In genomic region chr21:41602511-41602910, GRCh38 we compare ENCODE assay signal across 29 cellular contexts.
"Had no signal": no experiment of that assay in that cellular context is flagged by ENCODE, and none has a peak within 500 bp of the region (broad histone marks: within the 10 kb centered on the region; RNA-seq: fewer than 3 reads in every experiment).

No MANE protein-coding gene starts in this region.

- H3K27ac ChIP-seq: adrenal gland, cardiac muscle cell, coronary artery, gastroesophageal sphincter, parathyroid adenoma, psoas muscle, uterus had no signal

- H3K9me3 ChIP-seq: adrenal gland, gastroesophageal sphincter, psoas muscle, uterus had no signal

- H3K27me3 ChIP-seq: adrenal gland, cardiac muscle cell, uterus had no signal

- H3K9me3 Mint-ChIP-seq: activated CD4-positive, alpha-beta T cell treated with anti-CD3 and anti-CD28 coated beads, Interleukin-2, amount 10 ng/mL, durations not matched to agents 7 days and 5 days; activated CD8-positive, alpha-beta T cell treated with anti-CD3 and anti-CD28 coated beads for 36 hours; activated naive CD4-positive, alpha-beta T cell treated with anti-CD3 and anti-CD28 coated beads for 36 hours; activated naive CD8-positive, alpha-beta T cell treated with anti-CD3 and anti-CD28 coated beads for 36 hours; activated T-cell treated with anti-CD3 and anti-CD28 coated beads, Interleukin-2, amount 50 U/mL, for 4 hours; activated T-helper 2 cell treated with anti-CD3 and anti-CD28 coated beads, Interferon-gamma antibody, Interleukin-2, Interleukin-4, amounts not matched to agents 10 μg/mL and 5 μg/mL and 100 μg/mL, durations not matched to agents 14 hours and 24 hours and 36 hours; effector memory CD8-positive, alpha-beta T cell; immature natural killer cell; naive thymus-derived CD8-positive, alpha-beta T cell; neural crest cell; stimulated activated naive B cell treated with anti-CD40 and anti-IgM and Interleukin-4, amounts not matched to agents 10 μg/mL and 1 μg/mL and 100 μg/mL, for 72 hours; WTC11 had no signal

- DNase-seq: activated CD4-positive, alpha-beta T cell treated with anti-CD3 and anti-CD28 coated beads for 1 hour; activated CD4-positive, alpha-beta T cell treated with anti-CD3 and anti-CD28 coated beads, Interleukin-2, amount 10 ng/mL, durations not matched to agents 7 days and 5 days; activated CD8-positive, alpha-beta T cell treated with anti-CD3 and anti-CD28 coated beads for 36 hours; activated naive CD4-positive, alpha-beta T cell treated with anti-CD3 and anti-CD28 coated beads for 36 hours; activated naive CD8-positive, alpha-beta T cell treated with anti-CD3 and anti-CD28 coated beads for 36 hours; activated T-cell treated with anti-CD3 and anti-CD28 coated beads, Interleukin-2, amount 50 U/mL, for 4 hours; adrenal gland; effector memory CD8-positive, alpha-beta T cell; hypothalamus; immature natural killer cell; mesenchymal stem cell; naive thymus-derived CD8-positive, alpha-beta T cell; nucleus accumbens; psoas muscle; stimulated activated CD4-positive, alpha-beta T cell treated with anti-CD3 and anti-CD28 coated beads, Interleukin-15, amount 100 ng/mL, for 24 hours; stimulated activated CD4-positive, alpha-beta T cell treated with anti-CD3 and anti-CD28 coated beads, Interleukin-2, amount 100 ng/mL, for 24 hours; stimulated activated naive B cell treated with anti-CD40 and anti-IgM and Interleukin-4, amounts not matched to agents 10 μg/mL and 1 μg/mL and 100 μg/mL, for 72 hours; SW 1271; T-helper 2 cell; trophoblast cell; uterus had no signal

- H3K4me3 Mint-ChIP-seq: activated CD4-positive, alpha-beta T cell treated with anti-CD3 and anti-CD28 coated beads, Interleukin-2, amount 10 ng/mL, durations not matched to agents 7 days and 5 days; activated CD8-positive, alpha-beta T cell treated with anti-CD3 and anti-CD28 coated beads for 36 hours; activated naive CD4-positive, alpha-beta T cell treated with anti-CD3 and anti-CD28 coated beads for 36 hours; activated naive CD8-positive, alpha-beta T cell treated with anti-CD3 and anti-CD28 coated beads for 36 hours; activated T-cell treated with anti-CD3 and anti-CD28 coated beads, Interleukin-2, amount 50 U/mL, for 4 hours; effector memory CD8-positive, alpha-beta T cell; immature natural killer cell; naive thymus-derived CD8-positive, alpha-beta T cell; neural crest cell; stimulated activated naive B cell treated with anti-CD40 and anti-IgM and Interleukin-4, amounts not matched to agents 10 μg/mL and 1 μg/mL and 100 μg/mL, for 72 hours; WTC11 had no signal

- H3K4me1 Mint-ChIP-seq: activated CD4-positive, alpha-beta T cell treated with anti-CD3 and anti-CD28 coated beads, Interleukin-2, amount 10 ng/mL, durations not matched to agents 7 days and 5 days; activated naive CD8-positive, alpha-beta T cell treated with anti-CD3 and anti-CD28 coated beads for 36 hours; immature natural killer cell had no signal

- H3K9ac ChIP-seq: parathyroid adenoma had no signal

- ATAC-seq: activated CD8-positive, alpha-beta T cell treated with anti-CD3 and anti-CD28 coated beads for 36 hours; activated T-cell treated with anti-CD3 and anti-CD28 coated beads, Interleukin-2, amount 50 U/mL, for 4 hours; effector memory CD8-positive, alpha-beta T cell; gastroesophageal sphincter; naive thymus-derived CD8-positive, alpha-beta T cell; psoas muscle; WTC11 had no signal

- H3K27ac Mint-ChIP-seq: activated CD4-positive, alpha-beta T cell treated with anti-CD3 and anti-CD28 coated beads, Interleukin-2, amount 10 ng/mL, durations not matched to agents 7 days and 5 days; activated CD8-positive, alpha-beta T cell treated with anti-CD3 and anti-CD28 coated beads for 36 hours; activated naive CD4-positive, alpha-beta T cell treated with anti-CD3 and anti-CD28 coated beads for 36 hours; activated naive CD8-positive, alpha-beta T cell treated with anti-CD3 and anti-CD28 coated beads for 36 hours; activated T-helper 2 cell treated with anti-CD3 and anti-CD28 coated beads, Interferon-gamma antibody, Interleukin-2, Interleukin-4, amounts not matched to agents 10 μg/mL and 5 μg/mL and 100 μg/mL, durations not matched to agents 14 hours and 24 hours and 36 hours; immature natural killer cell; naive thymus-derived CD8-positive, alpha-beta T cell; stimulated activated naive B cell treated with anti-CD40 and anti-IgM and Interleukin-4, amounts not matched to agents 10 μg/mL and 1 μg/mL and 100 μg/mL, for 72 hours; WTC11 had no signal

- H3K36me3 Mint-ChIP-seq: activated naive CD8-positive, alpha-beta T cell treated with anti-CD3 and anti-CD28 coated beads for 36 hours; brain; immature natural killer cell; naive thymus-derived CD8-positive, alpha-beta T cell; stimulated activated naive B cell treated with anti-CD40 and anti-IgM and Interleukin-4, amounts not matched to agents 10 μg/mL and 1 μg/mL and 100 μg/mL, for 72 hours; WTC11 had no signal

- H3K4me3 ChIP-seq: adrenal gland, cardiac muscle cell, coronary artery, gastroesophageal sphincter, psoas muscle, uterus had no signal

- H3K4me1 ChIP-seq: adrenal gland, parathyroid adenoma, psoas muscle, uterus had no signal

- H3K36me3 ChIP-seq: adrenal gland, cardiac muscle cell, gastroesophageal sphincter, uterus had no signal
